ENCODE assay signal across 15 cellular contexts in genomic region chr18:32021756-32022564, GRCh38. TPM values are rescaled to one million over a fixed set of nuclear protein-coding genes. Genes with fewer than 3 reads are reported as not detected.
A peak's percentile ranks its signal among the peaks of the same experiment; 100 is the strongest.
DNase-seq lines count a peak whose midpoint lies in the region; ATAC-seq and TF ChIP-seq lines count a peak whose summit lies in the region.
"Had no signal": no experiment of that assay in that cellular context is flagged by ENCODE, and none has a peak within 500 bp of the region (broad histone marks: within the 10 kb centered on the region; RNA-seq: fewer than 3 reads in every experiment).

No MANE protein-coding gene starts in this region.

- no peaks in the 10 kb centered on the region for H3K9me3 Mint-ChIP-seq in activated CD8-positive, alpha-beta T cell treated with anti-CD3 and anti-CD28 coated beads for 36 hours
- H3K9me3 Mint-ChIP-seq: mesothelial cell of epicardium had no signal

- H3K36me3 ChIP-seq in left ventricle myocardium inferior (no peaks in the 10 kb centered on the region), Karpas-422 (ENCODE audit: insufficient read depth, low read length) (no peaks in the 10 kb centered on the region), neuronal stem cell (replicated peaks in 1 of 2; ENCODE audit: control insufficient read depth in 2 of 2, insufficient read depth in 2 of 2, low read length in 2 of 2) (no peaks in the 10 kb centered on the region)
- H3K36me3 ChIP-seq: uterus had no signal

- H4K8ac ChIP-seq in neuronal stem cell (ENCODE audit: low read depth, low read length) = no peak overlapping the region

- no peak overlapping the region for H2BK12ac ChIP-seq in neuronal stem cell (ENCODE audit: low read length)

- no peak overlapping the region for H3K23ac ChIP-seq in neuronal stem cell (ENCODE audit: low read depth, low read length, poor library complexity)

- POLR2A ChIA-PET in activated CD8-positive, alpha-beta T cell treated with anti-CD3 and anti-CD28 coated beads for 36 hours (lab: Charles Lee) = interaction anchor here (0.9 to 1.7 kb wide), 7 partner anchors 10 to 90 kb away, joined by 3 to 6 read pairs (median 4); partner anchors contain the start of gene RNF138

- no peaks in the 10 kb centered on the region for H3K27me3 Mint-ChIP-seq in activated CD8-positive, alpha-beta T cell treated with anti-CD3 and anti-CD28 coated beads for 36 hours

- DNase-seq in left ventricle myocardium inferior = no peak
- no peak for DNase-seq in Right ventricle myocardium superior
- no peak for DNase-seq in activated CD8-positive, alpha-beta T cell treated with anti-CD3 and anti-CD28 coated beads for 36 hours
- DNase-seq in inferior parietal cortex (ENCODE audit: extremely low spot score) = peak; percentile 65
- DNase-seq in Karpas-422 = no peak
- no peak for DNase-seq in neuronal stem cell (ENCODE audit: low spot score)
- DNase-seq in DMS53 (lab: John Stamatoyannopoulos, UW) = no peak
- DNase-seq: activated CD4-positive, alpha-beta T cell treated with anti-CD3 and anti-CD28 coated beads for 1 hour; activated gamma-delta T cell; NCI-H2107; RPMI8226; uterus had no signal

- no peaks in the 10 kb centered on the region for H3K79me1 ChIP-seq in neuronal stem cell (ENCODE audit: low read depth, low read length)

- no CpG with 5 or more reads among the region's 2 CpGs for WGBS in neuronal stem cell (ENCODE audit: extremely low coverage in 2 of 2, insufficient read length in 2 of 2, insufficient replicate concordance in 1 of 2), 2 donors

- H2BK5ac ChIP-seq in neuronal stem cell (ENCODE audit: low read length) = no peak overlapping the region

- no peaks in the 10 kb centered on the region for H4K20me1 ChIP-seq in Karpas-422 (ENCODE audit: insufficient read depth, low read depth, low read length)

- H3K79me2 ChIP-seq in Karpas-422 (ENCODE audit: low read length) = no peaks in the 10 kb centered on the region

- H3K4me2 ChIP-seq in Karpas-422 (ENCODE audit: low read depth, low read length, poor library complexity, severe bottlenecking) (no peak overlapping the region), neuronal stem cell (ENCODE audit: insufficient read depth, low read length, poor library complexity, severe bottlenecking) (no peak overlapping the region)

- H3K14ac ChIP-seq in neuronal stem cell (ENCODE audit: low read length) = no peak overlapping the region

- no peaks in the 10 kb centered on the region for H3K9me2 ChIP-seq in Karpas-422 (replicated peaks; ENCODE audit: insufficient read depth, low read length)

- H3K27me3 ChIP-seq in left ventricle myocardium inferior (ENCODE audit: low read depth) (no peaks in the 10 kb centered on the region), Karpas-422 (ENCODE audit: low read length) (no peaks in the 10 kb centered on the region), neuronal stem cell (ENCODE audit: control insufficient read depth in 3 of 3, insufficient read depth in 3 of 3, low read depth in 1 of 3, low read length in 3 of 3) (peaks cover 0 to 16% (median 7%) of the 10 kb centered on the region in 3 experiments)
- H3K27me3 ChIP-seq: uterus had no signal

- ATAC-seq in Right ventricle myocardium superior (ENCODE audit: poor library complexity) = no peak
- ATAC-seq in activated CD8-positive, alpha-beta T cell treated with anti-CD3 and anti-CD28 coated beads for 36 hours = no peak

- H2AFZ ChIP-seq in Karpas-422 (ENCODE audit: low read length) (no peak overlapping the region), neuronal stem cell (ENCODE audit: low read length) (no peak overlapping the region)

- no peak for TF ChIP-seq CTCF in left ventricle myocardium inferior (IDR thresholded peaks at IDR 0.05; ENCODE audit: borderline replicate concordance)
- TF ChIP-seq CTCF in activated CD8-positive, alpha-beta T cell treated with anti-CD3 and anti-CD28 coated beads for 36 hours (IDR thresholded peaks at IDR 0.05) = no peak

- no peak overlapping the region for H2AK5ac ChIP-seq in neuronal stem cell (ENCODE audit: low read depth, low read length)

- no peak overlapping the region for H2BK120ac ChIP-seq in neuronal stem cell (ENCODE audit: low read depth, low read length)

- H2BK15ac ChIP-seq in neuronal stem cell (ENCODE audit: low read length) = no peak overlapping the region

- no peak overlapping the region for H3K18ac ChIP-seq in neuronal stem cell (ENCODE audit: low read length)

- H3K4me3 Mint-ChIP-seq in activated CD8-positive, alpha-beta T cell treated with anti-CD3 and anti-CD28 coated beads for 36 hours = peak overlapping the region; percentile 26
- H3K4me3 Mint-ChIP-seq: mesothelial cell of epicardium had no signal

- peaks cover 2% of the 10 kb centered on the region for H3K36me3 Mint-ChIP-seq in activated CD8-positive, alpha-beta T cell treated with anti-CD3 and anti-CD28 coated beads for 36 hours (ENCODE audit: low read depth)
- H3K36me3 Mint-ChIP-seq: mesothelial cell of epicardium had no signal

- H4K91ac ChIP-seq in neuronal stem cell (ENCODE audit: low read depth, low read length, poor library complexity) = no peak overlapping the region

- no peak overlapping the region for H3K27ac ChIP-seq in left ventricle myocardium inferior (replicated peaks)
- peak overlapping the region; percentile 88 for H3K27ac ChIP-seq in temporal lobe (ENCODE audit: low read depth, low read length)
- no peak overlapping the region for H3K27ac ChIP-seq in Karpas-422 (ENCODE audit: low read length)
- no peak overlapping the region for H3K27ac ChIP-seq in neuronal stem cell (replicated peaks; ENCODE audit: low read length)
- H3K27ac ChIP-seq: skin epidermis, uterus had no signal

- H3K4me3 ChIP-seq in left ventricle myocardium inferior (peak overlapping the region; percentile 74), Karpas-422 (ENCODE audit: low read length) (no peak overlapping the region), neuronal stem cell (ENCODE audit: low read length in 2 of 2) (no peak overlapping the region)
- H3K4me3 ChIP-seq: skin epidermis, uterus had no signal

- CTCF ChIA-PET in activated CD8-positive, alpha-beta T cell treated with anti-CD3 and anti-CD28 coated beads for 36 hours (lab: Charles Lee) = interaction anchor here (0.8 to 3.2 kb wide), 2 partner anchors 48 to 50 kb away, joined by 3 to 13 read pairs; no protein-coding TSS in a partner anchor

- H3K9ac ChIP-seq in Karpas-422 (ENCODE audit: low read length) = no peak overlapping the region
- H3K9ac ChIP-seq in neuronal stem cell (ENCODE audit: low read depth, low read length, poor library complexity) = no peak overlapping the region

- H3K4ac ChIP-seq in neuronal stem cell (ENCODE audit: low read length) = no peak overlapping the region

- H3K27ac Mint-ChIP-seq in activated CD8-positive, alpha-beta T cell treated with anti-CD3 and anti-CD28 coated beads for 36 hours = peak overlapping the region; percentile 25
- H3K27ac Mint-ChIP-seq: mesothelial cell of epicardium had no signal

- no peaks in the 10 kb centered on the region for H3K9me3 ChIP-seq in left ventricle myocardium inferior (replicated peaks)
- H3K9me3 ChIP-seq in Karpas-422 (ENCODE audit: low read length) = no peaks in the 10 kb centered on the region
- H3K9me3 ChIP-seq in neuronal stem cell (replicated peaks in 1 of 2; ENCODE audit: control insufficient read depth in 2 of 2, insufficient read depth in 1 of 2, low read depth in 1 of 2, low read length in 2 of 2) = no peaks in the 10 kb centered on the region
- H3K9me3 ChIP-seq: uterus had no signal

- intact Hi-C loops in left ventricle myocardium inferior (cut with micrococcal nuclease) = no loop called here
- intact Hi-C loops in Right ventricle myocardium superior (cut with DNase I) = loop anchor here (10.0 kb wide), 1 partner anchor 63 kb away; no protein-coding TSS in a partner anchor
- intact Hi-C loops in activated CD8-positive, alpha-beta T cell treated with anti-CD3 and anti-CD28 coated beads for 36 hours (cut with micrococcal nuclease) = no loop called here

- peaks cover 32% of the 10 kb centered on the region for H3K4me1 ChIP-seq in left ventricle myocardium inferior
- H3K4me1 ChIP-seq in Karpas-422 (ENCODE audit: low read length) = no peaks in the 10 kb centered on the region
- peaks cover 2 to 10% of the 10 kb centered on the region in 2 donors for H3K4me1 ChIP-seq in neuronal stem cell (ENCODE audit: control insufficient read depth in 2 of 2, insufficient read depth in 1 of 2, low read depth in 1 of 2, low read length in 2 of 2)
- H3K4me1 ChIP-seq: uterus had no signal

- peaks cover 57% of the 10 kb centered on the region for H3K4me1 Mint-ChIP-seq in activated CD8-positive, alpha-beta T cell treated with anti-CD3 and anti-CD28 coated beads for 36 hours (ENCODE audit: low read depth)

RNA-seq across cellular contexts. Expression of gene RNF125, which starts 3.3 kb away (rescaled TPM):
- 3.5 TPM for total RNA-seq in left ventricle myocardium inferior
- total RNA-seq in Right ventricle myocardium superior = 3.8 TPM
- total RNA-seq in activated CD8-positive, alpha-beta T cell treated with anti-CD3 and anti-CD28 coated beads for 36 hours = 10 to 100 TPM; 15.3 to 19.1 TPM
- total RNA-seq in temporal lobe = 1.7 TPM
- total RNA-seq in Karpas-422 (2014; rRNA removed; shearing (Covaris generic); ENCODE audit: low replicate concordance) = not detected in 2 replicates
- 3.4 TPM for polyA plus RNA-seq in neuronal stem cell (2013, experiment 1 of 2)
- polyA plus RNA-seq in neuronal stem cell (2013, experiment 2 of 2) = 3.2 TPM
